Comparison of ENCODE assay signal across 12 cellular contexts in the genomic region with DNA sequence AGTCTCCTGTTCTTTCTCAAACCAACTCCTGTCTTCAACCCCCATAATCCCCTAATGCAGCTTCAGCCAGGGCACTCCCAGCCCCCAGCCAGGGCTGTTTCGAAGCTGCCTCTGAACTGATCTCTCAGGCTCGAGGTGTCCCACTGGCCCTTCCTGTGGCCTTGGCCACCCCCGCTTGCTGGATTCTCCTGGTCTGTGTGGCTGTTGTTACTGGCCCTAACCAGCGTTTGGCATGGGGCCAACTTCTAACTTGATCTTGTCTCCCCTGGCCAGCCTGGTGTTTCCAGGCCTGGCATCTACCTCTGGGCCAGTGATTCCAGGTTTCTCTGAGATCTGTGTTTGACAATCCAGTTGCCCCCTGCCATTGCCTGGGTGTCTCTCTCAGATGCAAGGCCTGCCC. TPM values are rescaled to one million over a fixed set of nuclear protein-coding genes. Genes with fewer than 3 reads are reported as not detected.
DNase-seq lines count a peak whose midpoint lies in the region; TF ChIP-seq lines count a peak whose summit lies in the region.
"Had no signal": no experiment of that assay in that cellular context is flagged by ENCODE, and none has a peak within 500 bp of the region (broad histone marks: within the 10 kb centered on the region; RNA-seq: fewer than 3 reads in every experiment).

No MANE protein-coding gene starts in this region.

- H3K9me3 ChIP-seq in Caco-2 = no peaks in the 10 kb centered on the region

- H3K4me1 Mint-ChIP-seq in Caco-2 (ENCODE audit: low read depth, unreplicated experiment) (no peaks in the 10 kb centered on the region), neural crest cell (no peaks in the 10 kb centered on the region)

- no peaks in the 10 kb centered on the region for H3K4me1 ChIP-seq in Caco-2

- TF ChIP-seq CTCF in Caco-2 (IDR thresholded peaks at IDR 0.05; ENCODE audit: insufficient read depth in 1 of 2, low read depth in 1 of 2, low read length in 1 of 2, severe bottlenecking in 1 of 2, unreplicated experiment in 1 of 2) (no peak), neural crest cell (conservative IDR thresholded peaks at IDR 0.05) (no peak)

- peaks cover 78% of the 10 kb centered on the region for H3K36me3 Mint-ChIP-seq in Caco-2 (ENCODE audit: insufficient read depth, unreplicated experiment)
- peaks cover 16% of the 10 kb centered on the region for H3K36me3 Mint-ChIP-seq in neural crest cell (ENCODE audit: low read depth)
- H3K36me3 Mint-ChIP-seq: natural killer cell had no signal

- POLR2A ChIA-PET in Caco-2 (lab: Charles Lee) = no interaction called here

- H3K4me3 ChIP-seq in Caco-2 (ENCODE audit: low read depth, low read length) = no peak overlapping the region

- BruUV-seq in Caco-2 (replicated peaks; lab: Mats Ljungman, UMichigan) = no TSS peak

- H3K4me3 Mint-ChIP-seq in Caco-2 (ENCODE audit: unreplicated experiment) = no peak overlapping the region
- no peak overlapping the region for H3K4me3 Mint-ChIP-seq in neural crest cell
- H3K4me3 Mint-ChIP-seq: natural killer cell had no signal

- H3K27ac Mint-ChIP-seq in Caco-2 (ENCODE audit: unreplicated experiment) (peak overlapping the region; percentile 36), neural crest cell (ENCODE audit: unreplicated experiment) (peak overlapping the region; percentile 58)

- H3K27me3 Mint-ChIP-seq in Caco-2 (ENCODE audit: insufficient read depth, unreplicated experiment) = no peaks in the 10 kb centered on the region
- no peaks in the 10 kb centered on the region for H3K27me3 Mint-ChIP-seq in neural crest cell (ENCODE audit: low read depth)

- H3K27me3 ChIP-seq in Caco-2 (replicated peaks; ENCODE audit: control insufficient read depth, insufficient read depth, low read length) = no peaks in the 10 kb centered on the region

- CTCF ChIA-PET in Caco-2 (lab: Charles Lee) = interaction anchor here (1.0 kb wide), 1 partner anchor 129 kb away, joined by 4 read pairs; no protein-coding TSS in a partner anchor

- DNase-seq in Caco-2 = no peak
- DNase-seq in NCI-H82 (lab: John Stamatoyannopoulos, UW) = peak; percentile 77
- DNase-seq in dermis blood vessel endothelial cell = peak; percentile 9
- DNase-seq in neural crest cell (ENCODE audit: low read depth, low spot score) = no peak
- DNase-seq in activated T-cell treated with anti-CD3 and anti-CD28 coated beads, Interleukin-2, amount 50 U/mL, for 48 hours = no peak
- no peak for DNase-seq in NK-92 (lab: John Stamatoyannopoulos, UW; ENCODE audit: unreplicated experiment)
- no peak for DNase-seq in NCI-H345 (lab: John Stamatoyannopoulos, UW)
- no peak for DNase-seq in ureter (ENCODE audit: low spot score)
- DNase-seq: natural killer cell, NCI-H1105, T-helper 9 cell had no signal

- H3K9me3 Mint-ChIP-seq in Caco-2 (ENCODE audit: unreplicated experiment) = no peaks in the 10 kb centered on the region
- H3K9me3 Mint-ChIP-seq in neural crest cell = no peaks in the 10 kb centered on the region
- H3K9me3 Mint-ChIP-seq: natural killer cell had no signal

- intact Hi-C loops in Caco-2 (cut with micrococcal nuclease; ENCODE audit: unreplicated experiment) = no loop called here

- no peaks in the 10 kb centered on the region; the same call in 1 of the 2 replicates for H3K36me3 ChIP-seq in Caco-2 (ENCODE audit: control insufficient read depth, insufficient read depth, low read length)

RNA-seq across cellular contexts. Expression of gene XAB2, which starts 11.0 kb away (rescaled TPM):
- 44.7 and 47.9 TPM in 2 replicates for total RNA-seq in Caco-2 (2022)
- total RNA-seq in dermis blood vessel endothelial cell = 25.2 and 52.9 TPM in 2 replicates
- total RNA-seq in neural crest cell = 47.0 and 47.8 TPM in 2 replicates
- 39.0 TPM for total RNA-seq in ureter

RNA-seq across cellular contexts. Expression of gene PET100, which starts 11.2 kb away (rescaled TPM):
- total RNA-seq in Caco-2 (2022) (138 and 139 TPM in 2 replicates), dermis blood vessel endothelial cell (12.7 and 24.7 TPM in 2 replicates), neural crest cell (141 and 165 TPM in 2 replicates), ureter (66.7 TPM)

RNA-seq across cellular contexts. Expression of gene PCP2, which starts 15.2 kb away (rescaled TPM):
- total RNA-seq in Caco-2 (2022) = 0.88 and 1.9 TPM in 2 replicates
- not detected in 2 replicates for total RNA-seq in dermis blood vessel endothelial cell
- not detected in 2 replicates for total RNA-seq in neural crest cell
- 1.7 TPM for total RNA-seq in ureter
- total RNA-seq: astrocyte had no signal

RNA-seq across cellular contexts. Expression of gene STXBP2, which starts 18.5 kb away (rescaled TPM):
- total RNA-seq in Caco-2 (2022) (113 and 125 TPM in 2 replicates), dermis blood vessel endothelial cell (30.8 and 67.1 TPM in 2 replicates), neural crest cell (4.6 and 5.2 TPM in 2 replicates), ureter (122 TPM)

RNA-seq across cellular contexts. Expression of gene CAMSAP3, which starts 22.7 kb away (rescaled TPM):
- total RNA-seq in Caco-2 (2022) (60.5 and 61.6 TPM in 2 replicates), dermis blood vessel endothelial cell (under 0.01 and 0.19 TPM in 2 replicates), neural crest cell (10.3 and 13.7 TPM in 2 replicates), ureter (29.3 TPM)

Comparison
In these comparisons a context has a peak if more than half of its experiments do, and no peak if none do; other contexts are left out.
1. DNase-seq: peak in NCI-H82 (single experiment) and dermis blood vessel endothelial cell (single experiment); none in Caco-2 (0 of 2), neural crest cell (single experiment), activated T-cell treated with anti-CD3 and anti-CD28 coated beads, Interleukin-2, amount 50 U/mL, for 48 hours (0 of 2), NK-92 (single experiment), NCI-H345 (single experiment) and ureter (single experiment).